Comparison of ENCODE assay signal across 20 cellular contexts in the genomic region with DNA sequence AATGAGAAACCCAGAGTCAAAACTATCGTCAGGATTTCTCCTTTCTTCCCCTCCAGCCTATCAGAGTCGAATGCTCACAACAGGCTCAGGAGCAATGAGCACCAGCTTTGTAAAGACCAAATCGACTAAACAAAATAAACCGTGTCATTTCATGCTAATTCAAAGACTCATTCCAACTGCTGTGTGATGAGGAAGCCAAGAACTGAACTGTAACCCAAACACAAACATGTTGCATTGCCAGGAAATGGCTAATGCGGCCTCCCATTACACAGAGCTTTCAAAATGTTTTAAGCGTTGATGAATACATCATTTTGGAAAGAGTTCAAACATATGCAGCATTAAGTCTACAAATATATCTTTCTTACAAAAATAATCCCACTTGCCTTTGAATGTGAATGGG.
A peak's percentile ranks its signal among the peaks of the same experiment; 100 is the strongest.
DNase-seq lines count a peak whose midpoint lies in the region; ATAC-seq and TF ChIP-seq lines count a peak whose summit lies in the region.
"Had no signal": no experiment of that assay in that cellular context is flagged by ENCODE, and none has a peak within 500 bp of the region (broad histone marks: within the 10 kb centered on the region; RNA-seq: fewer than 3 reads in every experiment).

No MANE protein-coding gene starts in this region.

- H3K27me3 ChIP-seq in neural cell (ENCODE audit: insufficient read depth, low read depth, low read length) (no peaks in the 10 kb centered on the region), body of pancreas (no peaks in the 10 kb centered on the region)
- H3K27me3 ChIP-seq: stomach, uterus had no signal

- DNase-seq in COR-L47 (lab: John Stamatoyannopoulos, UW) (peak; percentile 19), NCI-H1092 (lab: John Stamatoyannopoulos, UW) (peak; percentile 22), left colon (no peak), body of pancreas (no peak), osteocyte (ENCODE audit: extremely low spot score, unreplicated experiment) (no peak)
- DNase-seq: activated CD4-positive, alpha-beta T cell treated with anti-CD3 and anti-CD28 coated beads, Interleukin-2, amount 50 U/mL, for 48 hours; activated naive CD8-positive, alpha-beta T cell treated with anti-CD3 and anti-CD28 coated beads for 36 hours; activated T-cell treated with anti-CD3 and anti-CD28 coated beads, Interleukin-2, amount 50 U/mL, for 48 hours; caudate nucleus; CD8-positive, alpha-beta memory T cell; foreskin melanocyte; Kasumi-1; naive B cell; retina; RPMI8226; stomach; uterus had no signal

- TF ChIP-seq RAD21 in neural cell (conservative IDR thresholded peaks at IDR 0.05): no peak

- H3K9me3 ChIP-seq in neural cell (ENCODE audit: low read length): no peaks in the 10 kb centered on the region
- peaks cover 0 to 7% (median 0%) of the 10 kb centered on the region in 3 donors for H3K9me3 ChIP-seq in body of pancreas

- H3K4me1 Mint-ChIP-seq in brain (peaks cover 49% of the 10 kb centered on the region), osteocyte (ENCODE audit: unreplicated experiment) (no peaks in the 10 kb centered on the region)
- H3K4me1 Mint-ChIP-seq: activated naive CD8-positive, alpha-beta T cell treated with anti-CD3 and anti-CD28 coated beads for 36 hours; CD8-positive, alpha-beta memory T cell; naive B cell had no signal

- TF ChIP-seq POLR2A in body of pancreas (IDR thresholded peaks at IDR 0.05): no peak

- no peaks in the 10 kb centered on the region for H3K79me2 ChIP-seq in neural cell (replicated peaks; ENCODE audit: insufficient read depth, low read length)

- H3K4me1 ChIP-seq in body of pancreas: no peaks in the 10 kb centered on the region
- H3K4me1 ChIP-seq: stomach, uterus had no signal

- H3K4me3 ChIP-seq in neural cell (ENCODE audit: low read length): peak overlapping the region; percentile 36
- no peak overlapping the region for H3K4me3 ChIP-seq in body of pancreas
- H3K4me3 ChIP-seq: stomach, uterus had no signal

- H3F3A ChIP-seq in neural cell (ENCODE audit: insufficient read depth, low read length, poor library complexity, severe bottlenecking): no peaks in the 10 kb centered on the region

- WGBS in body of pancreas, 2 donors: 51 to 54% methylated on average over 6 of the region's 6 CpGs

- ATAC-seq in left colon (no peak), body of pancreas (no peak), GM19023 (IDR thresholded peaks at IDR 0.05; ENCODE audit: unreplicated experiment) (no peak)

- TF ChIP-seq EP300 in neural cell (conservative IDR thresholded peaks at IDR 0.05; ENCODE audit: poor library complexity, severe bottlenecking): no peak

- no peaks in the 10 kb centered on the region for H3K9me2 ChIP-seq in neural cell (ENCODE audit: insufficient read depth, low read length)

- peak overlapping the region; percentile 27 for H3K27ac ChIP-seq in neural cell (ENCODE audit: low read length)
- no peak overlapping the region for H3K27ac ChIP-seq in body of pancreas
- H3K27ac ChIP-seq: stomach, uterus had no signal

- H3K9ac ChIP-seq in neural cell (ENCODE audit: low read length): no peak overlapping the region

- TF ChIP-seq CTCF in brain (conservative IDR thresholded peaks at IDR 0.05) (no peak), neural cell (IDR thresholded peaks at IDR 0.05; ENCODE audit: poor library complexity, severe bottlenecking) (no peak), body of pancreas (IDR thresholded peaks at IDR 0.05) (no peak), osteocyte (IDR thresholded peaks at IDR 0.05) (no peak)

- H3K36me3 ChIP-seq in neural cell (ENCODE audit: insufficient read depth, low read length): no peaks in the 10 kb centered on the region
- no peaks in the 10 kb centered on the region for H3K36me3 ChIP-seq in body of pancreas (replicated peaks in 1 of 2; ENCODE audit: insufficient read depth in 1 of 2, low read depth in 2 of 2)
- H3K36me3 ChIP-seq: stomach, uterus had no signal

- no peak overlapping the region for H3K4me2 ChIP-seq in neural cell (ENCODE audit: low read length)

- peak overlapping the region in 3 of 5 experiments; percentile 9 to 38 (median 33) for H3K4me3 Mint-ChIP-seq in brain
- no peak overlapping the region for H3K4me3 Mint-ChIP-seq in osteocyte (ENCODE audit: unreplicated experiment)
- H3K4me3 Mint-ChIP-seq: activated naive CD8-positive, alpha-beta T cell treated with anti-CD3 and anti-CD28 coated beads for 36 hours; CD8-positive, alpha-beta memory T cell; naive B cell had no signal

- intact Hi-C loops in left colon (cut with DNase I, micrococcal nuclease): no loop called here
- intact Hi-C loops in body of pancreas (cut with DNase I): no loop called here

- no peaks in the 10 kb centered on the region for H4K20me1 ChIP-seq in neural cell (ENCODE audit: insufficient read depth)

- H3K9me3 Mint-ChIP-seq in brain (peaks cover 8 to 32% (median 13%) of the 10 kb centered on the region in 5 experiments), osteocyte (ENCODE audit: unreplicated experiment) (peaks cover 23% of the 10 kb centered on the region)

- peaks cover 5% of the 10 kb centered on the region for H3K36me3 Mint-ChIP-seq in brain
- H3K36me3 Mint-ChIP-seq in osteocyte (ENCODE audit: unreplicated experiment): no peaks in the 10 kb centered on the region
- H3K36me3 Mint-ChIP-seq: activated naive CD8-positive, alpha-beta T cell treated with anti-CD3 and anti-CD28 coated beads for 36 hours; CD8-positive, alpha-beta memory T cell had no signal

- no peak overlapping the region for H2AFZ ChIP-seq in neural cell (ENCODE audit: low read depth, low read length)

- H3K27me3 Mint-ChIP-seq in brain (peaks cover 8% of the 10 kb centered on the region), osteocyte (ENCODE audit: unreplicated experiment) (peaks cover 2% of the 10 kb centered on the region)
- H3K27me3 Mint-ChIP-seq: activated naive CD8-positive, alpha-beta T cell treated with anti-CD3 and anti-CD28 coated beads for 36 hours had no signal

- peak overlapping the region in 4 of 5 experiments; percentile 4 to 76 (median 41) for H3K27ac Mint-ChIP-seq in brain
- H3K27ac Mint-ChIP-seq in osteocyte (ENCODE audit: unreplicated experiment): no peak overlapping the region
- H3K27ac Mint-ChIP-seq: activated naive CD8-positive, alpha-beta T cell treated with anti-CD3 and anti-CD28 coated beads for 36 hours; CD8-positive, alpha-beta memory T cell; naive B cell had no signal

TF ChIP-seq in neural cell, 6 proteins besides CTCF, POLR2A, EP300 and RAD21:
- TF ChIP-seq, protein P1, sequence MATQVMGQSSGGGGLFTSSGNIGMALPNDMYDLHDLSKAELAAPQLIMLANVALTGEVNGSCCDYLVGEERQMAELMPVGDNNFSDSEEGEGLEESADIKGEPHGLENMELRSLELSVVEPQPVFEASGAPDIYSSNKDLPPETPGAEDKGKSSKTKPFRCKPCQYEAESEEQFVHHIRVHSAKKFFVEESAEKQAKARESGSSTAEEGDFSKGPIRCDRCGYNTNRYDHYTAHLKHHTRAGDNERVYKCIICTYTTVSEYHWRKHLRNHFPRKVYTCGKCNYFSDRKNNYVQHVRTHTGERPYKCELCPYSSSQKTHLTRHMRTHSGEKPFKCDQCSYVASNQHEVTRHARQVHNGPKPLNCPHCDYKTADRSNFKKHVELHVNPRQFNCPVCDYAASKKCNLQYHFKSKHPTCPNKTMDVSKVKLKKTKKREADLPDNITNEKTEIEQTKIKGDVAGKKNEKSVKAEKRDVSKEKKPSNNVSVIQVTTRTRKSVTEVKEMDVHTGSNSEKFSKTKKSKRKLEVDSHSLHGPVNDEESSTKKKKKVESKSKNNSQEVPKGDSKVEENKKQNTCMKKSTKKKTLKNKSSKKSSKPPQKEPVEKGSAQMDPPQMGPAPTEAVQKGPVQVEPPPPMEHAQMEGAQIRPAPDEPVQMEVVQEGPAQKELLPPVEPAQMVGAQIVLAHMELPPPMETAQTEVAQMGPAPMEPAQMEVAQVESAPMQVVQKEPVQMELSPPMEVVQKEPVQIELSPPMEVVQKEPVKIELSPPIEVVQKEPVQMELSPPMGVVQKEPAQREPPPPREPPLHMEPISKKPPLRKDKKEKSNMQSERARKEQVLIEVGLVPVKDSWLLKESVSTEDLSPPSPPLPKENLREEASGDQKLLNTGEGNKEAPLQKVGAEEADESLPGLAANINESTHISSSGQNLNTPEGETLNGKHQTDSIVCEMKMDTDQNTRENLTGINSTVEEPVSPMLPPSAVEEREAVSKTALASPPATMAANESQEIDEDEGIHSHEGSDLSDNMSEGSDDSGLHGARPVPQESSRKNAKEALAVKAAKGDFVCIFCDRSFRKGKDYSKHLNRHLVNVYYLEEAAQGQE (IDR thresholded peaks at IDR 0.05; ENCODE audit: borderline replicate concordance): no peak
- TF ChIP-seq SMC3 (conservative IDR thresholded peaks at IDR 0.05; ENCODE audit: poor library complexity): no peak
- no peak for TF ChIP-seq POLR2AphosphoS5 (IDR thresholded peaks at IDR 0.05)
- TF ChIP-seq MXI1 (conservative IDR thresholded peaks at IDR 0.05; ENCODE audit: poor library complexity, severe bottlenecking): no peak
- no peak for TF ChIP-seq EZH2 (IDR thresholded peaks at IDR 0.05; ENCODE audit: borderline replicate concordance, insufficient read depth, low read length, poor library complexity, severe bottlenecking)
- TF ChIP-seq TAF1 (IDR thresholded peaks at IDR 0.05; ENCODE audit: low read depth): no peak

Comparison
In these comparisons a context has a peak if more than half of its experiments do, and no peak if none do; other contexts are left out.
1. DNase-seq: peak in COR-L47 (single experiment) and NCI-H1092 (single experiment); none in left colon (0 of 2), body of pancreas (0 of 4) and osteocyte (single experiment).